12 cellular contexts compared by ENCODE assay signal in genomic region chr12:6310771-6311610, GRCh38. TPM values are rescaled to one million over a fixed set of nuclear protein-coding genes. Genes with fewer than 3 reads are reported as not detected.
DNase-seq lines count a peak whose midpoint lies in the region; ATAC-seq and TF ChIP-seq lines count a peak whose summit lies in the region.
"Had no signal": no experiment of that assay in that cellular context is flagged by ENCODE, and none has a peak within 500 bp of the region (broad histone marks: within the 10 kb centered on the region; RNA-seq: fewer than 3 reads in every experiment).

No MANE protein-coding gene starts in this region.

- H3K4me1 ChIP-seq in left ventricle myocardium inferior (peaks cover 16% of the 10 kb centered on the region), mucosa of rectum (ENCODE audit: control insufficient read depth in 2 of 2, insufficient read depth in 2 of 2, low read length in 2 of 2) (peaks cover 27 to 49% of the 10 kb centered on the region in 2 donors), urinary bladder (ENCODE audit: insufficient read depth) (no peaks in the 10 kb centered on the region)
- peaks cover 9% of the 10 kb centered on the region for H3K4me1 ChIP-seq in effector memory CD4-positive, alpha-beta T cell (ENCODE audit: control insufficient read depth, insufficient read depth, low read length, poor library complexity, severe bottlenecking)

- peak overlapping the region; percentile 60 to 92 for H3K9ac ChIP-seq in mucosa of rectum (ENCODE audit: low read depth in 1 of 2, low read length in 2 of 2)

- H3K27me3 ChIP-seq in left ventricle myocardium inferior (ENCODE audit: low read depth), result peaks cover 28% of the 10 kb centered on the region
- H3K27me3 ChIP-seq in effector memory CD4-positive, alpha-beta T cell (replicated peaks; ENCODE audit: control insufficient read depth, insufficient read depth, low read length, poor library complexity, severe bottlenecking), result peaks cover 16% of the 10 kb centered on the region
- no peaks in the 10 kb centered on the region for H3K27me3 ChIP-seq in mucosa of rectum (ENCODE audit: control insufficient read depth in 2 of 2, insufficient read depth in 2 of 2, low read length in 2 of 2)

- no peak for ATAC-seq in left ventricle myocardium superior

- H3K36me3 ChIP-seq in left ventricle myocardium inferior (no peaks in the 10 kb centered on the region), mucosa of rectum (ENCODE audit: control insufficient read depth in 2 of 2, insufficient read depth in 2 of 2, low read length in 2 of 2) (peaks cover 19 to 21% of the 10 kb centered on the region in 2 donors), urinary bladder (ENCODE audit: insufficient read depth) (no peaks in the 10 kb centered on the region)
- H3K36me3 ChIP-seq in effector memory CD4-positive, alpha-beta T cell (ENCODE audit: control insufficient read depth, insufficient read depth, low read length), result no peaks in the 10 kb centered on the region

- WGBS in urinary bladder, result 23% methylated on average over 43 of the region's 43 CpGs

- H3K9me3 ChIP-seq in left ventricle myocardium inferior (replicated peaks) (no peaks in the 10 kb centered on the region), mucosa of rectum (ENCODE audit: control insufficient read depth in 2 of 2, low read length in 2 of 2) (no peaks in the 10 kb centered on the region)
- H3K9me3 ChIP-seq in effector memory CD4-positive, alpha-beta T cell (ENCODE audit: control insufficient read depth, low read length), result no peaks in the 10 kb centered on the region

- intact Hi-C loops in left ventricle myocardium inferior (cut with micrococcal nuclease), result no loop called here
- intact Hi-C loops in left ventricle myocardium superior (cut with micrococcal nuclease), result no loop called here

- no peak for TF ChIP-seq CTCF in left ventricle myocardium inferior (IDR thresholded peaks at IDR 0.05; ENCODE audit: borderline replicate concordance)

- DNase-seq in left ventricle myocardium inferior, result no peak
- DNase-seq in left ventricle myocardium superior, result no peak
- no peak for DNase-seq in effector memory CD4-positive, alpha-beta T cell
- DNase-seq in NCI-H187 treated with DMSO at 0.1 percent for 48 hours (lab: John Stamatoyannopoulos, UW), result no peak
- DNase-seq in stimulated activated CD4-positive, alpha-beta T cell treated with anti-CD3 and anti-CD28 coated beads, Interleukin-15, amount 100 ng/mL, for 24 hours, result no peak
- no peak for DNase-seq in dermis blood vessel endothelial cell
- DNase-seq: anterior cingulate cortex, COR-L47, left cardiac atrium, NCI-H226 had no signal

- H3K27ac ChIP-seq in left ventricle myocardium inferior (replicated peaks) (no peak overlapping the region), mucosa of rectum (ENCODE audit: low read depth in 2 of 2, low read length in 2 of 2) (peak overlapping the region; percentile 93 to 97), urinary bladder (ENCODE audit: low read depth) (peak overlapping the region; percentile 70)
- H3K27ac ChIP-seq in effector memory CD4-positive, alpha-beta T cell (ENCODE audit: insufficient read depth, low read length, poor library complexity, severe bottlenecking), result no peak overlapping the region

- peak overlapping the region; percentile 51 for H3K4me3 ChIP-seq in left ventricle myocardium inferior
- H3K4me3 ChIP-seq in effector memory CD4-positive, alpha-beta T cell (ENCODE audit: insufficient read depth, low read depth, low read length, poor library complexity, severe bottlenecking), result peak overlapping the region; percentile 37
- peak overlapping the region; percentile 67 to 74 for H3K4me3 ChIP-seq in mucosa of rectum (ENCODE audit: low read length in 2 of 2)
- peak overlapping the region; percentile 42 for H3K4me3 ChIP-seq in urinary bladder (ENCODE audit: low read depth, low read length)

RNA-seq across cellular contexts. Expression of gene PLEKHG6, which starts 0.5 kb away (rescaled TPM):
- total RNA-seq in left ventricle myocardium inferior, result 0.08 TPM
- 0.47 TPM for total RNA-seq in left ventricle myocardium superior
- total RNA-seq in urinary bladder, result 6.2 TPM
- 9.6 TPM for polyA plus RNA-seq in urinary bladder
- total RNA-seq in dermis blood vessel endothelial cell, result 0.09 TPM in 1 of 2 replicates, not detected in the other

RNA-seq across cellular contexts. Expression of gene TNFRSF1A, which starts 30.9 kb away (rescaled TPM):
- 45.6 TPM for total RNA-seq in left ventricle myocardium inferior
- 44.0 TPM for total RNA-seq in left ventricle myocardium superior
- total RNA-seq in urinary bladder, result 56.1 TPM
- 223 TPM for polyA plus RNA-seq in urinary bladder
- 58.9 and 67.6 TPM in 2 replicates for total RNA-seq in dermis blood vessel endothelial cell

Comparison
In these comparisons a context has a peak if more than half of its experiments do, and no peak if none do; other contexts are left out.
1. H3K27ac ChIP-seq: peak in mucosa of rectum (2 of 2) and urinary bladder (single experiment); none in left ventricle myocardium inferior (single experiment) and effector memory CD4-positive, alpha-beta T cell (single experiment).
2. Peak in every context shown above with its lines, with median percentiles within 50 percentile points of each other: H3K4me3 ChIP-seq.